ENCODE assay signal across 28 cellular contexts in the genomic region with DNA sequence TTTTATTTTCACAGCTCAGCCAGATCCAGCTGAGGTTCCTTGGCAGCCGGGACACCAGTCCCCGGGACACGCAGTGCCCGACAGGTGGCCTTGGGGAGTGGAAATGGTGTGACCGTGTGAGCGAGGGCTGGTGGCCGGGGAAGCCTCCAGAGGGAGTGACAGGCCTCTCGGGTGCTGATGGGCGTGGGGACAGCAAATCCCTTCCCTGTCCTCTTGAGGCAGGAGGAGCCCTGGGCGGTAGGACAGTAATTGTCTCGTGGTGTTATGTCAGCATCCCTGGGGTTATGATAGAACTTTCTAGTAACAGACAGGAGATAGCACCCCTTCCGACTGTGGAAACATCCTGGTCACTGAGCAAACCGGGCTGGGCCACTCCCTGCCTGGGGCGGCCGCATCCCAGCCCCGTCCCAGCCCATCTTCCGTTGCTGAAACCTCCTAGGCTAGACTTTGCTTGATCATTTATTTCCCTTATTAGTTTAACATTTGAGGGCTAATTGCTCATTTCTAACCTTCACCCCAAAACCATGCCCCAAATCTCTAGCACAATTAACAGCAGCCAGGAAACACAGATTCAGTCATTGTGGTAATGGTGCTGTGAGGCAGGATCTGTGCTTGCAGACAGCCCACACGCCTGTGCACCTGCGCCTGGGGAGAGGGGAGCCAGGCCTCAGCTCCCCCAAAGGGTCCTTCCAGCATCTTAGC.
DNase-seq lines count a peak whose midpoint lies in the region; ATAC-seq, FAIRE-seq and TF ChIP-seq lines count a peak whose summit lies in the region.
"Had no signal": no experiment of that assay in that cellular context is flagged by ENCODE, and none has a peak within 500 bp of the region (broad histone marks: within the 10 kb centered on the region; RNA-seq: fewer than 3 reads in every experiment).

No MANE protein-coding gene starts in this region.

- H3K27ac Mint-ChIP-seq in central memory CD8-positive, alpha-beta T cell (ENCODE audit: low read depth), result peak overlapping the region; percentile 22
- H3K27ac Mint-ChIP-seq: immature natural killer cell; natural killer cell; T-helper 2 cell treated with Interferon-gamma antibody and Interleukin-4, amounts not matched to agents 5 μg/mL and 100 μg/mL, for 36 hours had no signal

- CTCF ChIA-PET in A549 (lab: Yijun Ruan, JAX), result no interaction called here

- no peak for TF ChIP-seq RAD21 in A549 (conservative IDR thresholded peaks at IDR 0.05 in 1 of 2, IDR thresholded peaks at IDR 0.05 in 1 of 2)

- H3K4me2 ChIP-seq in A549, result no peak overlapping the region

- peaks cover 10% of the 10 kb centered on the region for H3K4me1 Mint-ChIP-seq in central memory CD8-positive, alpha-beta T cell

- TF ChIP-seq POLR2A in A549 (IDR thresholded peaks at IDR 0.05; ENCODE audit: low read length) (no peak), body of pancreas (IDR thresholded peaks at IDR 0.05) (no peak)

- H3K4me1 ChIP-seq in A549 (no peaks in the 10 kb centered on the region), mucosa of descending colon (ENCODE audit: low read depth) (no peaks in the 10 kb centered on the region), body of pancreas (no peaks in the 10 kb centered on the region)
- H3K4me1 ChIP-seq: left lung had no signal

- H3K4me3 Mint-ChIP-seq in central memory CD8-positive, alpha-beta T cell, result no peak overlapping the region
- H3K4me3 Mint-ChIP-seq: immature natural killer cell; natural killer cell; T-helper 2 cell treated with Interferon-gamma antibody and Interleukin-4, amounts not matched to agents 5 μg/mL and 100 μg/mL, for 36 hours had no signal

- no peaks in the 10 kb centered on the region for H3K27me3 ChIP-seq in body of pancreas

- no peak for TF ChIP-seq EP300 in A549 (IDR thresholded peaks at IDR 0.05)

- TF ChIP-seq CTCF in A549 (IDR thresholded peaks at IDR 0.05) (no peak), mucosa of descending colon (IDR thresholded peaks at IDR 0.05) (no peak), body of pancreas (IDR thresholded peaks at IDR 0.05) (no peak)

- H3K27ac ChIP-seq in A549, result no peak overlapping the region
- H3K27ac ChIP-seq in body of pancreas, result no peak overlapping the region
- H3K27ac ChIP-seq: left lung, RWPE1, SK-N-MC had no signal

- H3K36me3 ChIP-seq in mucosa of descending colon (ENCODE audit: low read depth), result no peaks in the 10 kb centered on the region
- no peaks in the 10 kb centered on the region for H3K36me3 ChIP-seq in body of pancreas (replicated peaks in 1 of 2; ENCODE audit: insufficient read depth in 1 of 2, low read depth in 2 of 2)
- H3K36me3 ChIP-seq: left lung had no signal

- H3K9me3 Mint-ChIP-seq in central memory CD8-positive, alpha-beta T cell, result no peaks in the 10 kb centered on the region
- H3K9me3 Mint-ChIP-seq: natural killer cell; T-helper 2 cell treated with Interferon-gamma antibody and Interleukin-4, amounts not matched to agents 5 μg/mL and 100 μg/mL, for 36 hours had no signal

- DNase-seq in A549 (ENCODE audit: low read depth in 1 of 2, low spot score in 1 of 2) (no peak), HT-29 (ENCODE audit: low spot score) (peak; percentile 34), mucosa of descending colon (no peak), body of pancreas (no peak)
- DNase-seq in central memory CD8-positive, alpha-beta T cell (ENCODE audit: low spot score in 2 of 2), result no peak
- DNase-seq in activated CD8-positive, alpha-beta memory T cell treated with anti-CD3 and anti-CD28 coated beads, Interleukin-2, amount 50 U/mL, for 48 hours, result no peak
- DNase-seq: activated effector memory CD4-positive, alpha-beta T cell treated with anti-CD3 and anti-CD28 coated beads, Interleukin-2, amount 50 U/mL, for 16 hours; activated T-cell treated with anti-CD3 and anti-CD28 coated beads for 4 hours; C1 segment of cervical spinal cord; Calu3; dermis blood vessel endothelial cell; DND-41; hippocampal formation; immature natural killer cell; Karpas-422; natural killer cell; NCI-H446 treated with DMSO at 0.1 percent for 48 hours; NCI-H82; stimulated activated CD4-positive, alpha-beta T cell treated with anti-CD3 and anti-CD28 coated beads, Interleukin-2, amount 100 ng/mL, for 48 hours; trophoblast cell had no signal

- H3K27me3 Mint-ChIP-seq in central memory CD8-positive, alpha-beta T cell, result peaks cover 32% of the 10 kb centered on the region

- POLR2A ChIA-PET in A549 (lab: Yijun Ruan, JAX), result no interaction called here

- H3K9me3 ChIP-seq in A549 (peaks cover 22% of the 10 kb centered on the region), mucosa of descending colon (peaks cover 6% of the 10 kb centered on the region), body of pancreas (peaks cover 0 to 16% (median 0%) of the 10 kb centered on the region in 3 donors)

- H3K4me3 ChIP-seq in A549 (no peak overlapping the region), mucosa of descending colon (no peak overlapping the region), body of pancreas (no peak overlapping the region)
- H3K4me3 ChIP-seq: left lung had no signal

- no peaks in the 10 kb centered on the region for H3K36me3 Mint-ChIP-seq in central memory CD8-positive, alpha-beta T cell (ENCODE audit: insufficient read depth)
- H3K36me3 Mint-ChIP-seq: immature natural killer cell, natural killer cell had no signal

- intact Hi-C loops in mucosa of descending colon (cut with DNase I, micrococcal nuclease) (no loop called here), body of pancreas (cut with DNase I) (no loop called here)

- WGBS in A549 (ENCODE audit: missing lambda C conversion rate), result 53% methylated on average over 11 of the region's 19 CpGs
- WGBS in body of pancreas, 2 donors, result 53 to 57% methylated on average over 15 to 19 of the region's 19 CpGs

- no peak for FAIRE-seq in A549 (lab: Jason Lieb, UNC)
- FAIRE-seq: astrocyte, frontal cortex, H54 had no signal

- ATAC-seq in A549, result peak; percentile 40; a peak in 4 of 6 replicates
- peak; percentile 40 for ATAC-seq in central memory CD8-positive, alpha-beta T cell (replicated peaks; ENCODE audit: extremely low read depth, poor library complexity, severe bottlenecking)
- ATAC-seq in mucosa of descending colon, result peak; percentile 23
- ATAC-seq in body of pancreas, result no peak
- no peak for ATAC-seq in HG02981 (IDR thresholded peaks at IDR 0.05; ENCODE audit: unreplicated experiment)
- ATAC-seq: left lung, natural killer cell had no signal

TF ChIP-seq in A549, 52 proteins besides CTCF, POLR2A, EP300 and RAD21:
- TF ChIP-seq SMC3 (IDR thresholded peaks at IDR 0.05), result no peak
- TF ChIP-seq CBX2 (IDR thresholded peaks at IDR 0.05; ENCODE audit: borderline replicate concordance, low read depth), result no peak
- no peak for TF ChIP-seq FOXS1 (CRISPR knock-in tag; IDR thresholded peaks at IDR 0.05)
- no peak for TF ChIP-seq ESRRA (IDR thresholded peaks at IDR 0.05; ENCODE audit: borderline replicate concordance, low read length)
- TF ChIP-seq, protein P1, sequence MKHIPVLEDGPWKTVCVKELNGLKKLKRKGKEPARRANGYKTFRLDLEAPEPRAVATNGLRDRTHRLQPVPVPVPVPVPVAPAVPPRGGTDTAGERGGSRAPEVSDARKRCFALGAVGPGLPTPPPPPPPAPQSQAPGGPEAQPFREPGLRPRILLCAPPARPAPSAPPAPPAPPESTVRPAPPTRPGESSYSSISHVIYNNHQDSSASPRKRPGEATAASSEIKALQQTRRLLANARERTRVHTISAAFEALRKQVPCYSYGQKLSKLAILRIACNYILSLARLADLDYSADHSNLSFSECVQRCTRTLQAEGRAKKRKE (CRISPR knock-in tag; IDR thresholded peaks at IDR 0.05; ENCODE audit: low read depth), result no peak
- TF ChIP-seq KDM1A (IDR thresholded peaks at IDR 0.05; ENCODE audit: low read depth), result no peak
- TF ChIP-seq, protein P2, sequence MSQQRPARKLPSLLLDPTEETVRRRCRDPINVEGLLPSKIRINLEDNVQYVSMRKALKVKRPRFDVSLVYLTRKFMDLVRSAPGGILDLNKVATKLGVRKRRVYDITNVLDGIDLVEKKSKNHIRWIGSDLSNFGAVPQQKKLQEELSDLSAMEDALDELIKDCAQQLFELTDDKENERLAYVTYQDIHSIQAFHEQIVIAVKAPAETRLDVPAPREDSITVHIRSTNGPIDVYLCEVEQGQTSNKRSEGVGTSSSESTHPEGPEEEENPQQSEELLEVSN (IDR thresholded peaks at IDR 0.05; ENCODE audit: borderline replicate concordance, low read depth), result no peak
- TF ChIP-seq ZSCAN20 (CRISPR knock-in tag; IDR thresholded peaks at IDR 0.05), result no peak
- no peak for TF ChIP-seq MAZ (IDR thresholded peaks at IDR 0.05; ENCODE audit: borderline replicate concordance, low read depth, low read length)
- TF ChIP-seq NPAS2 (CRISPR knock-in tag; IDR thresholded peaks at IDR 0.05; ENCODE audit: borderline replicate concordance), result no peak
- TF ChIP-seq TP53 (CRISPR knock-in tag; IDR thresholded peaks at IDR 0.05), result no peak
- TF ChIP-seq CEBPB (IDR thresholded peaks at IDR 0.05), result no peak
- no peak for TF ChIP-seq JUN (IDR thresholded peaks at IDR 0.05)
- no peak for TF ChIP-seq CHD4 (IDR thresholded peaks at IDR 0.05; ENCODE audit: borderline replicate concordance)
- TF ChIP-seq, protein P3, sequence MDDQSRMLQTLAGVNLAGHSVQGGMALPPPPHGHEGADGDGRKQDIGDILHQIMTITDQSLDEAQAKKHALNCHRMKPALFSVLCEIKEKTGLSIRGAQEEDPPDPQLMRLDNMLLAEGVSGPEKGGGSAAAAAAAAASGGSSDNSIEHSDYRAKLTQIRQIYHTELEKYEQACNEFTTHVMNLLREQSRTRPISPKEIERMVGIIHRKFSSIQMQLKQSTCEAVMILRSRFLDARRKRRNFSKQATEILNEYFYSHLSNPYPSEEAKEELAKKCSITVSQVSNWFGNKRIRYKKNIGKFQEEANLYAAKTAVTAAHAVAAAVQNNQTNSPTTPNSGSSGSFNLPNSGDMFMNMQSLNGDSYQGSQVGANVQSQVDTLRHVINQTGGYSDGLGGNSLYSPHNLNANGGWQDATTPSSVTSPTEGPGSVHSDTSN (IDR thresholded peaks at IDR 0.05), result no peak
TF ChIP-seq in A549: peak in this region for 0.

Comparison
In these comparisons a context has a peak if more than half of its experiments do, and no peak if none do; other contexts are left out.
1. ATAC-seq: peak in A549 (2 of 2), central memory CD8-positive, alpha-beta T cell (single experiment) and mucosa of descending colon (single experiment); none in body of pancreas (single experiment) and HG02981 (single experiment).